Comparison of ENCODE assay signal across 8 cellular contexts in genomic region chr19:38899447-38900219, GRCh38. TPM values are rescaled to one million over a fixed set of nuclear protein-coding genes. Genes with fewer than 3 reads are reported as not detected.
DNase-seq lines count a peak whose midpoint lies in the region; ATAC-seq and TF ChIP-seq lines count a peak whose summit lies in the region.

NFKBIB (plus strand) TSS chr19:38899969; CDS start chr19:38900033, 64 bp downstream.
SIRT2 (minus strand) TSS chr19:38899618; CDS start chr19:38899521, 97 bp downstream.

- H3K36me3 ChIP-seq in left lung, result peaks cover 0 to 9% of the 10 kb centered on the region in 2 donors

- no peak for TF ChIP-seq CTCF in C4-2B (conservative IDR thresholded peaks at IDR 0.05)
- no peak for TF ChIP-seq CTCF in left lung (IDR thresholded peaks at IDR 0.05)

- H3K9me3 ChIP-seq in left lung, result no peaks in the 10 kb centered on the region

- no peaks in the 10 kb centered on the region for H3K27me3 ChIP-seq in left lung

- peak within 1 kb of the TSS; percentile 61 for H3K27ac ChIP-seq in C4-2B
- H3K27ac ChIP-seq in left lung, result peak within 1 kb of the TSS; percentile 83 to 96

- intact Hi-C loops in left lung (cut with DNase I), result no loop called here

- peaks cover 7 to 38% of the 10 kb centered on the region in 2 donors for H3K4me1 ChIP-seq in left lung

- peak within 1 kb of the TSS; percentile 78 to 84 for H3K4me3 ChIP-seq in left lung

- peak; percentile 98 for DNase-seq in NCI-H774 (lab: John Stamatoyannopoulos, UW)
- peak; percentile 99 for DNase-seq in activated CD4-positive, alpha-beta T cell treated with anti-CD3 and anti-CD28 coated beads, Interleukin-2, amount 50 U/mL, for 4 hours
- DNase-seq in dermis blood vessel endothelial cell, result peak; percentile 100
- peak; percentile 99 to 100 for DNase-seq in left lung
- DNase-seq in stimulated activated CD4-positive, alpha-beta T cell treated with anti-CD3 and anti-CD28 coated beads, Interleukin-2, amount 100 ng/mL, for 48 hours, result peak; percentile 96 to 97

- ATAC-seq in GM19395 (IDR thresholded peaks at IDR 0.05; ENCODE audit: unreplicated experiment) (peak; percentile 91), HG03565 (IDR thresholded peaks at IDR 0.05; ENCODE audit: unreplicated experiment) (peak; percentile 87), left lung (peak; percentile 97)

RNA-seq across cellular contexts. Expression of gene NFKBIB, which starts in this region (rescaled TPM):
- 10.9 and 21.0 TPM in 2 replicates for total RNA-seq in dermis blood vessel endothelial cell
- 10 to 100 TPM; 19.7 to 34.2 TPM for total RNA-seq in left lung

RNA-seq across cellular contexts. Expression of gene SIRT2, which starts in this region (rescaled TPM):
- total RNA-seq in dermis blood vessel endothelial cell (118 and 122 TPM in 2 replicates), left lung (10 to 100 TPM; 52.1 to 53.9 TPM)

Comparison
In these comparisons a context has a peak if more than half of its experiments do, and no peak if none do; other contexts are left out.
1. Peak in every context shown above with its lines: DNase-seq, ATAC-seq, H3K4me3 ChIP-seq and H3K27ac ChIP-seq.